In genomic region chr17:19507673-19508326, GRCh38 we compare ENCODE assay signal across 1 cellular context.
TF ChIP-seq lines count a peak whose summit lies in the region.

No MANE protein-coding gene starts in this region.

TF ChIP-seq in HepG2, 621 proteins besides CTCF, POLR2A, EP300 and RAD21 (continued from another document and continues in another):
- TF ChIP-seq CEBPZ (IDR thresholded peaks at IDR 0.05; ENCODE audit: low read length), result no peak
- TF ChIP-seq U2AF2 (IDR thresholded peaks at IDR 0.05; ENCODE audit: low read depth, low read length), result no peak
- TF ChIP-seq ZNF407 (CRISPR knock-in tag; IDR thresholded peaks at IDR 0.05; ENCODE audit: not compliant biosample characterization), result no peak
- TF ChIP-seq HDAC6 (IDR thresholded peaks at IDR 0.05; ENCODE audit: low read depth, low read length), result no peak
- TF ChIP-seq ATF4 (CRISPR knock-in tag; IDR thresholded peaks at IDR 0.05), result peak in 1 of 2 experiments; percentile 44; a peak in 1 of 4 replicates
- no peak for TF ChIP-seq RNF2 (conservative IDR thresholded peaks at IDR 0.05; ENCODE audit: low read depth)
- no peak for TF ChIP-seq PCBP1 (IDR thresholded peaks at IDR 0.05; ENCODE audit: borderline replicate concordance, low read depth, low read length)
- TF ChIP-seq ARHGAP35 (CRISPR knock-in tag; IDR thresholded peaks at IDR 0.05; ENCODE audit: borderline replicate concordance), result 0 out of 2 replicates have a peak, but pooled peaks have one; percentile 48
- no peak for TF ChIP-seq HNRNPH1 (optimal IDR thresholded peaks at IDR 0.05; ENCODE audit: low read depth, low read length)
- no peak for TF ChIP-seq ZNF646 (CRISPR knock-in tag; IDR thresholded peaks at IDR 0.05)
- peak; percentile 66 for TF ChIP-seq YEATS4 (CRISPR knock-in tag; IDR thresholded peaks at IDR 0.05; ENCODE audit: borderline replicate concordance)
- no peak for TF ChIP-seq PAF1 (CRISPR knock-in tag; IDR thresholded peaks at IDR 0.05)
- no peak for TF ChIP-seq CREB1 (IDR thresholded peaks at IDR 0.05)
- peak; percentile 65 for TF ChIP-seq CREB1 (CRISPR knock-in tag; IDR thresholded peaks at IDR 0.05)
- TF ChIP-seq PHF20 (CRISPR knock-in tag; IDR thresholded peaks at IDR 0.05), result peak; percentile 39; the same call in 1 of the 2 replicates
- TF ChIP-seq ZNF549 (CRISPR knock-in tag; IDR thresholded peaks at IDR 0.05), result no peak
- no peak for TF ChIP-seq ZFP41 (CRISPR knock-in tag; IDR thresholded peaks at IDR 0.05; ENCODE audit: borderline replicate concordance)
- TF ChIP-seq SETDB1 (CRISPR knock-in tag; IDR thresholded peaks at IDR 0.05; ENCODE audit: borderline replicate concordance), result no peak
- no peak for TF ChIP-seq ZNF790 (CRISPR knock-in tag; IDR thresholded peaks at IDR 0.05; ENCODE audit: borderline replicate concordance)
- no peak for TF ChIP-seq IKZF4 (CRISPR knock-in tag; IDR thresholded peaks at IDR 0.05; ENCODE audit: borderline replicate concordance, low read depth, not compliant biosample characterization)
- TF ChIP-seq SMYD3 (CRISPR knock-in tag; IDR thresholded peaks at IDR 0.05), result no peak
- TF ChIP-seq ATF6 (CRISPR knock-in tag; conservative IDR thresholded peaks at IDR 0.05), result no peak
- TF ChIP-seq ZBTB37 (CRISPR knock-in tag; IDR thresholded peaks at IDR 0.05), result peak; percentile 47; the same call in 1 of the 2 replicates
- TF ChIP-seq MYNN (CRISPR knock-in tag; IDR thresholded peaks at IDR 0.05; ENCODE audit: low read depth), result no peak
- no peak for TF ChIP-seq ZNF335 (CRISPR knock-in tag; IDR thresholded peaks at IDR 0.05)
- TF ChIP-seq ZNF691 (CRISPR knock-in tag; IDR thresholded peaks at IDR 0.05; ENCODE audit: borderline replicate concordance, low read depth), result no peak
- TF ChIP-seq ZNF12 (CRISPR knock-in tag; IDR thresholded peaks at IDR 0.05), result peak; percentile 29; the same call in 1 of the 2 replicates
- TF ChIP-seq ZBTB3 (CRISPR knock-in tag; IDR thresholded peaks at IDR 0.05; ENCODE audit: borderline replicate concordance, low read depth), result no peak
